ENCODE assay signal across 34 cellular contexts in genomic region chr1:54947540-54947939, GRCh38. TPM values are rescaled to one million over a fixed set of nuclear protein-coding genes. Genes with fewer than 3 reads are reported as not detected.
"Had no signal": no experiment of that assay in that cellular context is flagged by ENCODE, and none has a peak within 500 bp of the region (broad histone marks: within the 10 kb centered on the region; RNA-seq: fewer than 3 reads in every experiment).

No MANE protein-coding gene starts in this region.

- H3K9me3 Mint-ChIP-seq: activated B cell treated with CpG ODN at 0.5 μM for 24 hours; activated CD8-positive, alpha-beta T cell treated with anti-CD3 and anti-CD28 coated beads for 36 hours; activated naive CD4-positive, alpha-beta T cell treated with anti-CD3 and anti-CD28 coated beads for 36 hours; activated naive CD4-positive, alpha-beta T cell treated with anti-CD3 and anti-CD28 coated beads, Interleukin-2, amount 50 U/mL, for 72 hours; activated T-cell treated with anti-CD3 and anti-CD28 coated beads, Interleukin-2, amount 50 U/mL, for 72 hours; activated T-helper 2 cell treated with anti-CD3 and anti-CD28 coated beads, Interferon-gamma antibody, Interleukin-2, Interleukin-4, amounts not matched to agents 10 μg/mL and 5 μg/mL and 100 μg/mL, durations not matched to agents 14 hours and 24 hours and 36 hours had no signal

- H3K4me3 Mint-ChIP-seq: activated B cell treated with CpG ODN at 0.5 μM for 24 hours; activated CD8-positive, alpha-beta T cell treated with anti-CD3 and anti-CD28 coated beads for 36 hours; activated naive CD4-positive, alpha-beta T cell treated with anti-CD3 and anti-CD28 coated beads for 36 hours; activated T-cell treated with anti-CD3 and anti-CD28 coated beads, Interleukin-2, amount 50 U/mL, for 72 hours had no signal

- H3K27ac Mint-ChIP-seq: activated B cell treated with CpG ODN at 0.5 μM for 24 hours; activated CD8-positive, alpha-beta T cell treated with anti-CD3 and anti-CD28 coated beads for 36 hours; activated naive CD4-positive, alpha-beta T cell treated with anti-CD3 and anti-CD28 coated beads for 36 hours; activated naive CD4-positive, alpha-beta T cell treated with anti-CD3 and anti-CD28 coated beads, Interleukin-2, amount 50 U/mL, for 72 hours; activated T-cell treated with anti-CD3 and anti-CD28 coated beads, Interleukin-2, amount 50 U/mL, for 72 hours; activated T-helper 2 cell treated with anti-CD3 and anti-CD28 coated beads, Interferon-gamma antibody, Interleukin-2, Interleukin-4, amounts not matched to agents 10 μg/mL and 5 μg/mL and 100 μg/mL, durations not matched to agents 14 hours and 24 hours and 36 hours had no signal

- H3K27me3 ChIP-seq: adrenal gland, body of pancreas, breast epithelium, SJSA1 had no signal

- H3K4me3 ChIP-seq: adrenal gland, body of pancreas, breast epithelium, SJSA1 had no signal

- H3K36me3 ChIP-seq: adrenal gland, breast epithelium, SJSA1 had no signal

- H3K9me3 ChIP-seq: adrenal gland, body of pancreas, breast epithelium, SJSA1, SK-N-SH had no signal

- H3K27ac ChIP-seq: adrenal gland, body of pancreas, breast epithelium, KMS-11, SJSA1, VCaP had no signal

- H3K27me3 Mint-ChIP-seq: activated CD8-positive, alpha-beta T cell treated with anti-CD3 and anti-CD28 coated beads for 36 hours had no signal

- H3K36me3 Mint-ChIP-seq: activated naive CD4-positive, alpha-beta T cell treated with anti-CD3 and anti-CD28 coated beads, Interleukin-2, amount 50 U/mL, for 72 hours had no signal

- H3K4me2 ChIP-seq: KMS-11, SK-N-SH had no signal

- ATAC-seq: activated CD8-positive, alpha-beta T cell treated with anti-CD3 and anti-CD28 coated beads for 36 hours; activated naive CD4-positive, alpha-beta T cell treated with anti-CD3 and anti-CD28 coated beads, Interleukin-2, amount 50 U/mL, for 72 hours; activated T-cell treated with anti-CD3 and anti-CD28 coated beads, Interleukin-2, amount 50 U/mL, for 72 hours; body of pancreas; Panc1 had no signal

- FAIRE-seq: astrocyte had no signal

- DNase-seq: activated B cell treated with CpG ODN at 0.5 μM for 24 hours; activated CD4-positive, alpha-beta T cell treated with anti-CD3 and anti-CD28 coated beads for 4 hours; activated CD4-positive, CD25-positive, alpha-beta regulatory T cell treated with anti-CD3 and anti-CD28 coated beads, Interleukin-2, amount 50 U/mL, for 72 hours; activated CD8-positive, alpha-beta T cell treated with anti-CD3 and anti-CD28 coated beads for 36 hours; activated gamma-delta T cell treated with Interleukin-2 at 50 U/mL for 16 hours; activated naive CD4-positive, alpha-beta T cell treated with anti-CD3 and anti-CD28 coated beads for 36 hours; activated T-cell treated with anti-CD3 and anti-CD28 coated beads, Interleukin-2, amount 50 U/mL, for 1 hour; activated T-cell treated with anti-CD3 and anti-CD28 coated beads, Interleukin-2, amount 50 U/mL, for 72 hours; adrenal gland; body of pancreas; cerebellar nuclear complex; MM.1S; NCI-H1092; NCI-H1436 treated with DMSO at 0.1 percent for 48 hours; NCI-H1694 treated with DMSO at 0.1 percent for 48 hours; NCI-H2029; NCI-H345; NCI-H524 treated with DMSO at 0.1 percent for 48 hours; SK-N-SH; T-helper 2 cell; T-helper 9 cell had no signal

- H3K9ac ChIP-seq: KMS-11, SK-N-SH had no signal

RNA-seq across cellular contexts. Expression of gene TMEM61, which starts 32.9 kb away (rescaled TPM):
- total RNA-seq: activated B cell treated with CpG ODN at 0.5 μM for 24 hours; activated CD8-positive, alpha-beta memory T cell treated with anti-CD3 and anti-CD28 coated beads for 36 hours; activated CD8-positive, alpha-beta T cell treated with anti-CD3 and anti-CD28 coated beads for 36 hours; activated naive CD4-positive, alpha-beta T cell treated with anti-CD3 and anti-CD28 coated beads for 36 hours; activated T-cell treated with anti-CD3 and anti-CD28 coated beads, Interleukin-2, amount 50 U/mL, for 72 hours; astrocyte; cardiac septum; LHCN-M2; NCI-H460; RPMI7951; SJSA1 had no signal
- polyA plus RNA-seq: SK-N-SH had no signal

RNA-seq across cellular contexts. Expression of gene BSND, which starts 51.2 kb away (rescaled TPM):
- total RNA-seq: activated B cell treated with CpG ODN at 0.5 μM for 24 hours; activated CD8-positive, alpha-beta memory T cell treated with anti-CD3 and anti-CD28 coated beads for 36 hours; activated CD8-positive, alpha-beta T cell treated with anti-CD3 and anti-CD28 coated beads for 36 hours; activated naive CD4-positive, alpha-beta T cell treated with anti-CD3 and anti-CD28 coated beads for 36 hours; activated T-cell treated with anti-CD3 and anti-CD28 coated beads, Interleukin-2, amount 50 U/mL, for 72 hours; activated T-helper 2 cell treated with anti-CD3 and anti-CD28 coated beads, Interferon-gamma antibody, Interleukin-2, Interleukin-4, amounts not matched to agents 10 μg/mL and 5 μg/mL and 100 μg/mL, durations not matched to agents 14 hours and 24 hours and 36 hours; adrenal gland; astrocyte; body of pancreas; cardiac septum; LHCN-M2; NCI-H460; RPMI7951; SJSA1 had no signal
- polyA plus RNA-seq: SK-N-SH had no signal
